14 cellular contexts compared by ENCODE assay signal in the genomic region with DNA sequence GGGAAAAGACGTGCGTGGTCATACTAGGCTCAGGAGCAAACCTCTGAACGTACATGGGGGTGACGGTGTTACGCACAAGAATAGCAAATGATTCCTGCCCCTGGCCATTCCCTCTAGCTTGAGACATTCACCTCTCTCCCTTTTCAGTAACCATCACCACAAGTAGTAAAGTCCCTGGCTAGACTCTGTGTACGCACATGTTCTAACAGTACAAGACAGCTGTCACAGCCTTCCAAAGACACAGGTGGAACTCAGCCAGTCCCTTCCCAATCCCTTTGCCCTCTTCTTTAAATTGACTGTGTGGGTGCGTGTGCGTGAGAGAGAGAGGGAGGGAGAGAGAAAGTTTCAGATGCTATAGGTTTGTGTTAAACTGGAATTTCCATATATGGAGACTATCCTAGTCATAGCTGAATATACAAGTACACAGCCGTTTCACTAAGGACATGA.
DNase-seq lines count a peak whose midpoint lies in the region; ATAC-seq and TF ChIP-seq lines count a peak whose summit lies in the region.
"Had no signal": no experiment of that assay in that cellular context is flagged by ENCODE, and none has a peak within 500 bp of the region (broad histone marks: within the 10 kb centered on the region; RNA-seq: fewer than 3 reads in every experiment).

No MANE protein-coding gene starts in this region.

- no peak overlapping the region for H3K9ac ChIP-seq in parathyroid adenoma

- H3K79me2 ChIP-seq in parathyroid adenoma, result no peaks in the 10 kb centered on the region

- H3K4me3 ChIP-seq in parathyroid adenoma (ENCODE audit: low read depth, low read length), result no peak overlapping the region

- no peaks in the 10 kb centered on the region for H3K9me3 ChIP-seq in parathyroid adenoma (ENCODE audit: control insufficient read depth, low read length)

- peak overlapping the region; percentile 97 for H3K27ac Mint-ChIP-seq in activated naive CD8-positive, alpha-beta T cell treated with anti-CD3 and anti-CD28 coated beads for 36 hours

- H3K27me3 ChIP-seq in parathyroid adenoma (ENCODE audit: control insufficient read depth, insufficient read depth, low read length), result no peaks in the 10 kb centered on the region

- peaks cover 30% of the 10 kb centered on the region for H3K36me3 Mint-ChIP-seq in activated naive CD8-positive, alpha-beta T cell treated with anti-CD3 and anti-CD28 coated beads for 36 hours

- TF ChIP-seq CTCF in parathyroid adenoma (IDR thresholded peaks at IDR 0.05), result no peak

- H3K27ac ChIP-seq in parathyroid adenoma, result peak overlapping the region; percentile 48

- peak overlapping the region; percentile 14 for H3K4me3 Mint-ChIP-seq in activated naive CD8-positive, alpha-beta T cell treated with anti-CD3 and anti-CD28 coated beads for 36 hours

- no peaks in the 10 kb centered on the region for H3K36me3 ChIP-seq in parathyroid adenoma (ENCODE audit: control insufficient read depth, insufficient read depth, low read length)

- H3K4me1 ChIP-seq in parathyroid adenoma, result no peaks in the 10 kb centered on the region

- peaks cover 9% of the 10 kb centered on the region for H3K9me3 Mint-ChIP-seq in activated naive CD8-positive, alpha-beta T cell treated with anti-CD3 and anti-CD28 coated beads for 36 hours

- ATAC-seq in GM21423 (IDR thresholded peaks at IDR 0.05; ENCODE audit: unreplicated experiment) (peak; percentile 29), HG03520 (IDR thresholded peaks at IDR 0.05; ENCODE audit: unreplicated experiment) (no peak)
- ATAC-seq: sciatic nerve had no signal

- H3K4me2 ChIP-seq in parathyroid adenoma (ENCODE audit: low read length), result no peak overlapping the region

- no peak overlapping the region for H2AFZ ChIP-seq in parathyroid adenoma

- DNase-seq in NCI-H2171 treated with DMSO at 0.1 percent for 48 hours (lab: John Stamatoyannopoulos, UW) (peak; percentile 43), NCI-H2171 (lab: John Stamatoyannopoulos, UW) (no peak), foreskin melanocyte (no peak)
- peak; percentile 20 for DNase-seq in activated naive CD8-positive, alpha-beta T cell treated with anti-CD3 and anti-CD28 coated beads for 36 hours
- no peak for DNase-seq in central memory CD4-positive, alpha-beta T cell
- DNase-seq: 8988T, cerebellar nuclear complex, DMS153, NCI-H345, trophoblast cell had no signal

- H3K27me3 Mint-ChIP-seq in activated naive CD8-positive, alpha-beta T cell treated with anti-CD3 and anti-CD28 coated beads for 36 hours, result no peaks in the 10 kb centered on the region

- H3K4me1 Mint-ChIP-seq in activated naive CD8-positive, alpha-beta T cell treated with anti-CD3 and anti-CD28 coated beads for 36 hours, result peaks cover 82% of the 10 kb centered on the region

Comparison
In these comparisons a context has a peak if more than half of its experiments do, and no peak if none do; other contexts are left out.
1. DNase-seq: peak in NCI-H2171 treated with DMSO at 0.1 percent for 48 hours (single experiment) and activated naive CD8-positive, alpha-beta T cell treated with anti-CD3 and anti-CD28 coated beads for 36 hours (single experiment); none in NCI-H2171 (single experiment), foreskin melanocyte (single experiment) and central memory CD4-positive, alpha-beta T cell (single experiment).